ENCODE assay signal across 8 cellular contexts in genomic region chr14:75175677-75176141, GRCh38. TPM values are rescaled to one million over a fixed set of nuclear protein-coding genes. Genes with fewer than 3 reads are reported as not detected.
DNase-seq lines count a peak whose midpoint lies in the region; ATAC-seq and TF ChIP-seq lines count a peak whose summit lies in the region.

No MANE protein-coding gene starts in this region.

- ATAC-seq in HG03521 (IDR thresholded peaks at IDR 0.05; ENCODE audit: unreplicated experiment) (peak; percentile 5), body of pancreas (peak; percentile 1)

- DNase-seq in NOMO-1 treated with DMSO at 0.1 percent for 48 hours (lab: John Stamatoyannopoulos, UW; ENCODE audit: unreplicated experiment) (peak; percentile 60), NOMO-1 (lab: John Stamatoyannopoulos, UW; ENCODE audit: unreplicated experiment in 2 of 2) (no peak), body of pancreas (no peak), NCI-H1417 (lab: John Stamatoyannopoulos, UW) (no peak), HCEC 1CT (no peak), islet precursor cell (no peak)

- H3K9me3 ChIP-seq in body of pancreas (no peaks in the 10 kb centered on the region), mucosa of rectum (ENCODE audit: control insufficient read depth in 2 of 2, low read length in 2 of 2) (no peaks in the 10 kb centered on the region)

- no peak for TF ChIP-seq CTCF in body of pancreas (IDR thresholded peaks at IDR 0.05)

- H3K36me3 ChIP-seq in body of pancreas (replicated peaks in 1 of 2; ENCODE audit: insufficient read depth in 1 of 2, low read depth in 2 of 2) (no peaks in the 10 kb centered on the region), mucosa of rectum (ENCODE audit: control insufficient read depth in 2 of 2, insufficient read depth in 2 of 2, low read length in 2 of 2) (no peaks in the 10 kb centered on the region)

- H3K27ac ChIP-seq in body of pancreas (peak overlapping the region; percentile 94 to 100 (median 99)), mucosa of rectum (ENCODE audit: low read depth in 2 of 2, low read length in 2 of 2) (peak overlapping the region; percentile 95 to 99)

- H3K4me1 ChIP-seq in body of pancreas, result peaks cover 43% of the 10 kb centered on the region
- peaks cover 6 to 8% of the 10 kb centered on the region in 2 donors for H3K4me1 ChIP-seq in mucosa of rectum (ENCODE audit: control insufficient read depth in 2 of 2, insufficient read depth in 2 of 2, low read length in 2 of 2)

- intact Hi-C loops in body of pancreas (cut with DNase I), result no loop called here

- H3K27me3 ChIP-seq in body of pancreas (no peaks in the 10 kb centered on the region), mucosa of rectum (ENCODE audit: control insufficient read depth in 2 of 2, insufficient read depth in 2 of 2, low read length in 2 of 2) (no peaks in the 10 kb centered on the region)

- H3K9ac ChIP-seq in mucosa of rectum (ENCODE audit: low read depth in 1 of 2, low read length in 2 of 2), result peak overlapping the region; percentile 97 to 98

- H3K4me3 ChIP-seq in body of pancreas, result peak overlapping the region; percentile 75 to 89
- peak overlapping the region; percentile 93 to 96 for H3K4me3 ChIP-seq in mucosa of rectum (ENCODE audit: low read length in 2 of 2)

- no peak for TF ChIP-seq POLR2A in body of pancreas (IDR thresholded peaks at IDR 0.05)

- WGBS in body of pancreas, 2 donors, result 3% methylated on average over 10 of the region's 10 CpGs

RNA-seq across cellular contexts. Expression of gene TMED10, which starts 0.7 kb away (rescaled TPM):
- total RNA-seq in body of pancreas, result 100 to 1,000 TPM; 150 to 243 TPM

RNA-seq across cellular contexts. Expression of gene NEK9, which starts 48.9 kb away (rescaled TPM):
- total RNA-seq in body of pancreas, result 10 to 100 TPM; 26.4 to 38.4 TPM
